Comparison of ENCODE assay signal across 16 cellular contexts in the genomic region with DNA sequence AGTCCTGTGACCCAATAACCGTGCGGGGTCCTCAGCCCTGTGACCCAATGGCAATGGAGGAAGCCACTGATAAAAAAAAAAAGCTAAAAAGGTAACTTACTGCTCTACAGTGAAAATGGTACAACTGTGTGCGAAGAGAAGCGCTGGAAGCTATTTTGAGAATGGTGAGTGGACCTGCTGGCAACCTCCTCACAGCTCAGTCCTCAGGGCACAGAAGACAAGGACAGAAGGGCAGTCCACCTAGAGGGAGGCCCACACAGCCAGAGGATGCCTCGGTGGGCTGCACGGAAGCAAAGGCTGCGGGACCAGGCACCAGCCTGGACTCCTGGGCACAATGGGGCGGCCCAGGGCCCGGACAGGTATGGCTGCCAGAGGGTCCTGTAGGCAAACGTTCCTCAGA.
"Had no signal": no experiment of that assay in that cellular context is flagged by ENCODE, and none has a peak within 500 bp of the region (broad histone marks: within the 10 kb centered on the region; RNA-seq: fewer than 3 reads in every experiment).

No MANE protein-coding gene starts in this region.

- H3K4me3 Mint-ChIP-seq: activated CD4-positive, alpha-beta T cell treated with anti-CD3 and anti-CD28 coated beads for 36 hours; brain; nephron progenitor cell had no signal

- H3K9me3 Mint-ChIP-seq: brain, nephron progenitor cell, T-cell had no signal

- DNase-seq: activated CD4-positive, alpha-beta T cell treated with anti-CD3 and anti-CD28 coated beads for 36 hours; activated gamma-delta T cell; amniotic stem cell; cerebellar nuclear complex; dermis blood vessel endothelial cell; head of caudate nucleus; islet precursor cell; mesenchymal stem cell; nephron progenitor cell; stimulated activated CD4-positive, alpha-beta T cell treated with anti-CD3 and anti-CD28 coated beads, Interleukin-15, amount 100 ng/mL, for 24 hours; stimulated activated CD4-positive, alpha-beta T cell treated with anti-CD3 and anti-CD28 coated beads, Interleukin-4, amount 100 ng/mL, for 24 hours; T-cell; tibial artery had no signal

- H3K27ac ChIP-seq: prostate gland, tibial artery had no signal

- H3K9me3 ChIP-seq: prostate gland, tibial artery had no signal

- ATAC-seq: activated CD4-positive, alpha-beta T cell treated with anti-CD3 and anti-CD28 coated beads for 36 hours; left lobe of liver; T-cell had no signal

- H3K4me3 ChIP-seq: prostate gland, tibial artery had no signal

- H3K27me3 Mint-ChIP-seq: activated CD4-positive, alpha-beta T cell treated with anti-CD3 and anti-CD28 coated beads for 36 hours; brain; T-cell had no signal

- H3K27me3 ChIP-seq: tibial artery had no signal
